ENCODE assay signal across 1 cellular context in the genomic region with DNA sequence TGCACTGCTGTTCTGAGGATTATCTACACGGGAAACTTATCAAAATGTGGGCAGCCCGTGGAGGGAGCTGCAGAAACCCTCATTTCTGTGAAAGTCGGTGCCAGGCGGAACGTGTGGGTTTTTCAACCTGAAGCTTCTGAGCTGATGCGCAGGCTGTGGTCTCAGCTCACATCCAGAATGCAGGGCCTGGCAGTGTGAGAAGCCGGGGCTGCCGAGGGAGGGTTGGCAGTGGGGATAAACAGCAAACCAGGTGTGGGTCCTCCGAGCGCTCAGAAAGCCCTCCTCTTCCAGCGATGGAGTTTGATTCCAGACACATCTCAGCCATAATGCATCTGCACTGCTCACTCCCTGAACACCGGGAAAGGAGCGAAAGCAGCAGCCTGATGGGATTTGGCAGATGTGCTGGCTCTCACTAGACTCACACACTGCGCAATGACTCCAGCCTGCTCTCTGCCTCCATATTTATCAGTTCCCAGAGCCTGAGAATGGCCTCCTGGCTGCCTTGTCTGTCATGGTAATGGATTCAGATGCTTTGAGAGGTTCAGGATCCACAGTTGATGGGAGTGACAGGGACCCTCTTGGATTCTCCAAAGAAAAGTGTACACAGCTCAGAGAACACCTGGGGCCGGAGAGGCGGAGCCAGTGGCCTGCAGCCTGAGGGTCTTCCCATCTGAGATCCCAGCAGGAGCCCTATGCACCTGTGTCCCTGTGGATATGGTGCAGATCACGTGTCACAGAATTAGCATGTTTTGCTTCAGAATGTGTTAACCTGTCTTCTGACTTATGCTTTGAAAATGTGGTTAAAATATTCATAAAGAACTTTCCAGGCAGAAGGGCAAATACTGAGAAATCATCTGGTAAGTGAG.
TF ChIP-seq lines count a peak whose summit lies in the region.

No MANE protein-coding gene starts in this region.

TF ChIP-seq in GM23338, 12 proteins besides CTCF, POLR2A, EP300 and RAD21:
- TF ChIP-seq, protein P1, sequence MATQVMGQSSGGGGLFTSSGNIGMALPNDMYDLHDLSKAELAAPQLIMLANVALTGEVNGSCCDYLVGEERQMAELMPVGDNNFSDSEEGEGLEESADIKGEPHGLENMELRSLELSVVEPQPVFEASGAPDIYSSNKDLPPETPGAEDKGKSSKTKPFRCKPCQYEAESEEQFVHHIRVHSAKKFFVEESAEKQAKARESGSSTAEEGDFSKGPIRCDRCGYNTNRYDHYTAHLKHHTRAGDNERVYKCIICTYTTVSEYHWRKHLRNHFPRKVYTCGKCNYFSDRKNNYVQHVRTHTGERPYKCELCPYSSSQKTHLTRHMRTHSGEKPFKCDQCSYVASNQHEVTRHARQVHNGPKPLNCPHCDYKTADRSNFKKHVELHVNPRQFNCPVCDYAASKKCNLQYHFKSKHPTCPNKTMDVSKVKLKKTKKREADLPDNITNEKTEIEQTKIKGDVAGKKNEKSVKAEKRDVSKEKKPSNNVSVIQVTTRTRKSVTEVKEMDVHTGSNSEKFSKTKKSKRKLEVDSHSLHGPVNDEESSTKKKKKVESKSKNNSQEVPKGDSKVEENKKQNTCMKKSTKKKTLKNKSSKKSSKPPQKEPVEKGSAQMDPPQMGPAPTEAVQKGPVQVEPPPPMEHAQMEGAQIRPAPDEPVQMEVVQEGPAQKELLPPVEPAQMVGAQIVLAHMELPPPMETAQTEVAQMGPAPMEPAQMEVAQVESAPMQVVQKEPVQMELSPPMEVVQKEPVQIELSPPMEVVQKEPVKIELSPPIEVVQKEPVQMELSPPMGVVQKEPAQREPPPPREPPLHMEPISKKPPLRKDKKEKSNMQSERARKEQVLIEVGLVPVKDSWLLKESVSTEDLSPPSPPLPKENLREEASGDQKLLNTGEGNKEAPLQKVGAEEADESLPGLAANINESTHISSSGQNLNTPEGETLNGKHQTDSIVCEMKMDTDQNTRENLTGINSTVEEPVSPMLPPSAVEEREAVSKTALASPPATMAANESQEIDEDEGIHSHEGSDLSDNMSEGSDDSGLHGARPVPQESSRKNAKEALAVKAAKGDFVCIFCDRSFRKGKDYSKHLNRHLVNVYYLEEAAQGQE (IDR thresholded peaks at IDR 0.05; ENCODE audit: unreplicated experiment), result no peak
- TF ChIP-seq CREB1 (CRISPR knock-in tag; IDR thresholded peaks at IDR 0.05; ENCODE audit: low read depth) (no peak), STAT1 (IDR thresholded peaks at IDR 0.05; ENCODE audit: unreplicated experiment) (no peak), ZNF331 (CRISPR knock-in tag; IDR thresholded peaks at IDR 0.05; ENCODE audit: low read depth) (no peak), EZH2 (IDR thresholded peaks at IDR 0.05; ENCODE audit: low read depth, unreplicated experiment) (no peak), JUNB (IDR thresholded peaks at IDR 0.05; ENCODE audit: unreplicated experiment) (no peak), POLR2AphosphoS5 (IDR thresholded peaks at IDR 0.05; ENCODE audit: low read depth) (no peak), NANOG (IDR thresholded peaks at IDR 0.05; ENCODE audit: borderline replicate concordance) (no peak), ZNF114 (CRISPR knock-in tag; IDR thresholded peaks at IDR 0.05) (no peak), EZH2phosphoT487 (IDR thresholded peaks at IDR 0.05; ENCODE audit: unreplicated experiment) (no peak)
- TF ChIP-seq, protein P2, sequence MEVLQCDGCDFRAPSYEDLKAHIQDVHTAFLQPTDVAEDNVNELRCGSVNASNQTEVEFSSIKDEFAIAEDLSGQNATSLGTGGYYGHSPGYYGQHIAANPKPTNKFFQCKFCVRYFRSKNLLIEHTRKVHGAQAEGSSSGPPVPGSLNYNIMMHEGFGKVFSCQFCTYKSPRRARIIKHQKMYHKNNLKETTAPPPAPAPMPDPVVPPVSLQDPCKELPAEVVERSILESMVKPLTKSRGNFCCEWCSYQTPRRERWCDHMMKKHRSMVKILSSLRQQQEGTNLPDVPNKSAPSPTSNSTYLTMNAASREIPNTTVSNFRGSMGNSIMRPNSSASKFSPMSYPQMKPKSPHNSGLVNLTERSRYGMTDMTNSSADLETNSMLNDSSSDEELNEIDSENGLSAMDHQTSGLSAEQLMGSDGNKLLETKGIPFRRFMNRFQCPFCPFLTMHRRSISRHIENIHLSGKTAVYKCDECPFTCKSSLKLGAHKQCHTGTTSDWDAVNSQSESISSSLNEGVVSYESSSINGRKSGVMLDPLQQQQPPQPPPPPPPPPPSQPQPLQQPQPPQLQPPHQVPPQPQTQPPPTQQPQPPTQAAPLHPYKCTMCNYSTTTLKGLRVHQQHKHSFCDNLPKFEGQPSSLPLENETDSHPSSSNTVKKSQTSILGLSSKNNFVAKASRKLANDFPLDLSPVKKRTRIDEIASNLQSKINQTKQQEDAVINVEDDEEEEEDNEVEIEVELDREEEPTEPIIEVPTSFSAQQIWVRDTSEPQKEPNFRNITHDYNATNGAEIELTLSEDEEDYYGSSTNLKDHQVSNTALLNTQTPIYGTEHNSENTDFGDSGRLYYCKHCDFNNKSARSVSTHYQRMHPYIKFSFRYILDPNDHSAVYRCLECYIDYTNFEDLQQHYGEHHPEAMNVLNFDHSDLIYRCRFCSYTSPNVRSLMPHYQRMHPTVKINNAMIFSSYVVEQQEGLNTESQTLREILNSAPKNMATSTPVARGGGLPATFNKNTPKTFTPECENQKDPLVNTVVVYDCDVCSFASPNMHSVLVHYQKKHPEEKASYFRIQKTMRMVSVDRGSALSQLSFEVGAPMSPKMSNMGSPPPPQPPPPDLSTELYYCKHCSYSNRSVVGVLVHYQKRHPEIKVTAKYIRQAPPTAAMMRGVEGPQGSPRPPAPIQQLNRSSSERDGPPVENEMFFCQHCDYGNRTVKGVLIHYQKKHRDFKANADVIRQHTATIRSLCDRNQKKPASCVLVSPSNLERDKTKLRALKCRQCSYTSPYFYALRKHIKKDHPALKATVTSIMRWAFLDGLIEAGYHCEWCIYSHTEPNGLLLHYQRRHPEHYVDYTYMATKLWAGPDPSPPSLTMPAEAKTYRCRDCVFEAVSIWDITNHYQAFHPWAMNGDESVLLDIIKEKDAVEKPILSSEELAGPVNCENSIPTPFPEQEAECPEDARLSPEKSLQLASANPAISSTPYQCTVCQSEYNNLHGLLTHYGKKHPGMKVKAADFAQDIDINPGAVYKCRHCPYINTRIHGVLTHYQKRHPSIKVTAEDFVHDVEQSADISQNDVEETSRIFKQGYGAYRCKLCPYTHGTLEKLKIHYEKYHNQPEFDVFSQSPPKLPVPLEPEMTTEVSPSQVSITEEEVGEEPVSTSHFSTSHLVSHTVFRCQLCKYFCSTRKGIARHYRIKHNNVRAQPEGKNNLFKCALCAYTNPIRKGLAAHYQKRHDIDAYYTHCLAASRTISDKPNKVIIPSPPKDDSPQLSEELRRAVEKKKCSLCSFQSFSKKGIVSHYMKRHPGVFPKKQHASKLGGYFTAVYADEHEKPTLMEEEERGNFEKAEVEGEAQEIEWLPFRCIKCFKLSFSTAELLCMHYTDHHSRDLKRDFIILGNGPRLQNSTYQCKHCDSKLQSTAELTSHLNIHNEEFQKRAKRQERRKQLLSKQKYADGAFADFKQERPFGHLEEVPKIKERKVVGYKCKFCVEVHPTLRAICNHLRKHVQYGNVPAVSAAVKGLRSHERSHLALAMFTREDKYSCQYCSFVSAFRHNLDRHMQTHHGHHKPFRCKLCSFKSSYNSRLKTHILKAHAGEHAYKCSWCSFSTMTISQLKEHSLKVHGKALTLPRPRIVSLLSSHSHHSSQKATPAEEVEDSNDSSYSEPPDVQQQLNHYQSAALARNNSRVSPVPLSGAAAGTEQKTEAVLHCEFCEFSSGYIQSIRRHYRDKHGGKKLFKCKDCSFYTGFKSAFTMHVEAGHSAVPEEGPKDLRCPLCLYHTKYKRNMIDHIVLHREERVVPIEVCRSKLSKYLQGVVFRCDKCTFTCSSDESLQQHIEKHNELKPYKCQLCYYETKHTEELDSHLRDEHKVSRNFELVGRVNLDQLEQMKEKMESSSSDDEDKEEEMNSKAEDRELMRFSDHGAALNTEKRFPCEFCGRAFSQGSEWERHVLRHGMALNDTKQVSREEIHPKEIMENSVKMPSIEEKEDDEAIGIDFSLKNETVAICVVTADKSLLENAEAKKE (CRISPR knock-in tag; IDR thresholded peaks at IDR 0.05), result no peak
- TF ChIP-seq, protein P3, sequence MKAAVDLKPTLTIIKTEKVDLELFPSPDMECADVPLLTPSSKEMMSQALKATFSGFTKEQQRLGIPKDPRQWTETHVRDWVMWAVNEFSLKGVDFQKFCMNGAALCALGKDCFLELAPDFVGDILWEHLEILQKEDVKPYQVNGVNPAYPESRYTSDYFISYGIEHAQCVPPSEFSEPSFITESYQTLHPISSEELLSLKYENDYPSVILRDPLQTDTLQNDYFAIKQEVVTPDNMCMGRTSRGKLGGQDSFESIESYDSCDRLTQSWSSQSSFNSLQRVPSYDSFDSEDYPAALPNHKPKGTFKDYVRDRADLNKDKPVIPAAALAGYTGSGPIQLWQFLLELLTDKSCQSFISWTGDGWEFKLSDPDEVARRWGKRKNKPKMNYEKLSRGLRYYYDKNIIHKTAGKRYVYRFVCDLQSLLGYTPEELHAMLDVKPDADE (IDR thresholded peaks at IDR 0.05), result no peak
